Comparison of ENCODE assay signal across 1 cellular context in genomic region chr1:36796101-36796590, GRCh38.
TF ChIP-seq lines count a peak whose summit lies in the region.

No MANE protein-coding gene starts in this region.

TF ChIP-seq in SK-N-SH, 30 proteins besides CTCF, POLR2A, EP300 and RAD21 (continued from another document):
- no peak for TF ChIP-seq PBX3 (IDR thresholded peaks at IDR 0.05)
- TF ChIP-seq ZBTB33 (IDR thresholded peaks at IDR 0.05; ENCODE audit: borderline replicate concordance, low read depth) = no peak
- no peak for TF ChIP-seq USF1 (IDR thresholded peaks at IDR 0.05; ENCODE audit: borderline replicate concordance, low read depth)
- no peak for TF ChIP-seq TEAD4 (IDR thresholded peaks at IDR 0.05; ENCODE audit: borderline replicate concordance, insufficient read depth)
- TF ChIP-seq IRF3 (IDR thresholded peaks at IDR 0.05; ENCODE audit: low read depth, low read length) = no peak
- TF ChIP-seq SIN3A (IDR thresholded peaks at IDR 0.05; ENCODE audit: borderline replicate concordance, low read depth, low read length) = no peak
